In genomic region chr15:54803139-54803808, GRCh38 we compare ENCODE assay signal across 12 cellular contexts.
DNase-seq lines count a peak whose midpoint lies in the region; ATAC-seq and TF ChIP-seq lines count a peak whose summit lies in the region.
"Had no signal": no experiment of that assay in that cellular context is flagged by ENCODE, and none has a peak within 500 bp of the region (broad histone marks: within the 10 kb centered on the region; RNA-seq: fewer than 3 reads in every experiment).

No MANE protein-coding gene starts in this region.

- no peaks in the 10 kb centered on the region for H4K20me1 ChIP-seq in SU-DHL-6 (ENCODE audit: low read depth, low read length)

- ATAC-seq in activated CD4-positive, alpha-beta T cell treated with anti-CD3 and anti-CD28 coated beads for 36 hours: peak; percentile 65
- ATAC-seq in HG03460 (IDR thresholded peaks at IDR 0.05; ENCODE audit: unreplicated experiment): peak; percentile 73
- ATAC-seq in GM21737 (IDR thresholded peaks at IDR 0.05; ENCODE audit: unreplicated experiment): no peak
- ATAC-seq: HCT116 had no signal

- no peaks in the 10 kb centered on the region for H3K36me3 ChIP-seq in SU-DHL-6 (ENCODE audit: low read length)
- H3K36me3 ChIP-seq: upper lobe of left lung had no signal

- no peaks in the 10 kb centered on the region for H3K9me3 Mint-ChIP-seq in activated CD4-positive, alpha-beta T cell treated with anti-CD3 and anti-CD28 coated beads for 36 hours (ENCODE audit: low read depth)
- H3K9me3 Mint-ChIP-seq: neural crest cell had no signal

- peak overlapping the region; percentile 2 for H3K4me2 ChIP-seq in SU-DHL-6 (ENCODE audit: low read depth, low read length, poor library complexity, severe bottlenecking)

- no peaks in the 10 kb centered on the region for H3K79me2 ChIP-seq in SU-DHL-6 (ENCODE audit: insufficient read depth, low read length)

- POLR2A ChIA-PET in activated CD4-positive, alpha-beta T cell treated with anti-CD3 and anti-CD28 coated beads for 36 hours (lab: Charles Lee): interaction anchor here (0.6 kb wide), 1 partner anchor 189 kb away, joined by 3 read pairs; no protein-coding TSS in a partner anchor

- no peaks in the 10 kb centered on the region for H3K27me3 ChIP-seq in SU-DHL-6 (ENCODE audit: low read length)
- H3K27me3 ChIP-seq: upper lobe of left lung had no signal

- no peak overlapping the region for H3K9ac ChIP-seq in SU-DHL-6 (ENCODE audit: low read length)

- H3K9me2 ChIP-seq in SU-DHL-6 (replicated peaks; ENCODE audit: insufficient read depth, low read length): no peaks in the 10 kb centered on the region

- no peak overlapping the region for H3K4me3 ChIP-seq in SU-DHL-6 (ENCODE audit: insufficient read depth, low read length, poor library complexity, severe bottlenecking)
- H3K4me3 ChIP-seq: upper lobe of left lung had no signal

- no peak overlapping the region for H3K27ac ChIP-seq in SU-DHL-6 (ENCODE audit: low read depth, low read length)
- H3K27ac ChIP-seq: upper lobe of left lung had no signal

- TF ChIP-seq CTCF in SU-DHL-6 (IDR thresholded peaks at IDR 0.05; ENCODE audit: insufficient read depth, low read length, poor library complexity, severe bottlenecking): no peak

- H3K9me3 ChIP-seq in SU-DHL-6 (ENCODE audit: insufficient read depth, low read length): no peaks in the 10 kb centered on the region
- H3K9me3 ChIP-seq: upper lobe of left lung had no signal

- H3K27ac Mint-ChIP-seq in activated CD4-positive, alpha-beta T cell treated with anti-CD3 and anti-CD28 coated beads for 36 hours: no peak overlapping the region

- CTCF ChIA-PET in activated CD4-positive, alpha-beta T cell treated with anti-CD3 and anti-CD28 coated beads for 36 hours (lab: Charles Lee): interaction anchor here (0.8 kb wide), 1 partner anchor 35 kb away, joined by 3 read pairs; no protein-coding TSS in a partner anchor

- no peaks in the 10 kb centered on the region for H3K36me3 Mint-ChIP-seq in activated CD4-positive, alpha-beta T cell treated with anti-CD3 and anti-CD28 coated beads for 36 hours (ENCODE audit: low read depth)

- no peaks in the 10 kb centered on the region for H3K27me3 Mint-ChIP-seq in activated CD4-positive, alpha-beta T cell treated with anti-CD3 and anti-CD28 coated beads for 36 hours

- DNase-seq in activated CD4-positive, alpha-beta T cell treated with anti-CD3 and anti-CD28 coated beads for 36 hours: no peak
- DNase-seq in activated CD4-positive, alpha-beta T cell treated with anti-CD3 and anti-CD28 coated beads, Interleukin-2, amount 50 U/mL, for 48 hours: no peak
- DNase-seq in stromal cell of bone marrow (ENCODE audit: low read depth): peak; percentile 8
- no peak for DNase-seq in dedifferentiated amniotic fluid mesenchymal stem cell (ENCODE audit: extremely low spot score)
- DNase-seq in NCI-H1092 treated with DMSO at 0.1 percent for 48 hours (lab: John Stamatoyannopoulos, UW): no peak
- DNase-seq: activated CD4-positive, alpha-beta T cell treated with anti-CD3 and anti-CD28 coated beads for 1 hour had no signal

- H2AFZ ChIP-seq in SU-DHL-6 (ENCODE audit: low read depth, low read length, severe bottlenecking): peak overlapping the region; percentile 2

- H3K4me3 Mint-ChIP-seq in activated CD4-positive, alpha-beta T cell treated with anti-CD3 and anti-CD28 coated beads for 36 hours: no peak overlapping the region
- H3K4me3 Mint-ChIP-seq: neural crest cell had no signal

- peaks cover 5% of the 10 kb centered on the region for H3K4me1 Mint-ChIP-seq in activated CD4-positive, alpha-beta T cell treated with anti-CD3 and anti-CD28 coated beads for 36 hours
- H3K4me1 Mint-ChIP-seq: neural crest cell had no signal

- H3F3A ChIP-seq in SU-DHL-6 (ENCODE audit: insufficient read depth): no peaks in the 10 kb centered on the region

- intact Hi-C loops in activated CD4-positive, alpha-beta T cell treated with anti-CD3 and anti-CD28 coated beads for 36 hours (cut with DNase I, micrococcal nuclease): no loop called here
